In genomic region chr18:13269599-13270011, GRCh38 we compare ENCODE assay signal across 9 cellular contexts. TPM values are rescaled to one million over a fixed set of nuclear protein-coding genes. Genes with fewer than 3 reads are reported as not detected.
DNase-seq lines count a peak whose midpoint lies in the region; ATAC-seq and TF ChIP-seq lines count a peak whose summit lies in the region.
"Had no signal": no experiment of that assay in that cellular context is flagged by ENCODE, and none has a peak within 500 bp of the region (broad histone marks: within the 10 kb centered on the region; RNA-seq: fewer than 3 reads in every experiment).

No MANE protein-coding gene starts in this region.

- no peak for TF ChIP-seq CTCF in ovary (IDR thresholded peaks at IDR 0.05)

- intact Hi-C loops in ovary (cut with DNase I) = no loop called here

- no peak overlapping the region for H3K4me3 ChIP-seq in ovary

- H3K36me3 ChIP-seq in ovary = no peaks in the 10 kb centered on the region

- TF ChIP-seq POLR2A in ovary (IDR thresholded peaks at IDR 0.05) = no peak

- WGBS in ovary, 3 donors = 34 to 39% (median 34%) methylated on average over 8 of the region's 8 CpGs

- TF ChIP-seq EP300 in ovary (IDR thresholded peaks at IDR 0.05) = no peak

- no peak overlapping the region for H3K27ac ChIP-seq in ovary

- DNase-seq in stimulated activated CD4-positive, alpha-beta T cell treated with anti-CD3 and anti-CD28 coated beads, Interleukin-4, amount 100 ng/mL, for 1 hour = peak; percentile 30
- DNase-seq in stimulated activated CD4-positive, alpha-beta T cell treated with anti-CD3 and anti-CD28 coated beads, Interleukin-12 subunit alpha, Interleukin-12 subunit beta, amount 100 ng/mL, for 4 hours = no peak
- DNase-seq in ecto neural progenitor cell (ENCODE audit: low spot score) (peak; percentile 34), ovary (peak in 3 of 5 donors; percentile 14 to 34 (median 33)), iPS-NIHi11 (ENCODE audit: low spot score) (no peak), dedifferentiated amniotic fluid mesenchymal stem cell (ENCODE audit: extremely low spot score) (no peak), HuH-7.5 (ENCODE audit: low spot score) (no peak)
- DNase-seq: SHP77 had no signal

- no peak for ATAC-seq in HG03460 (IDR thresholded peaks at IDR 0.05; ENCODE audit: unreplicated experiment)

- H3K4me1 ChIP-seq in ovary (ENCODE audit: insufficient read depth) = peaks cover 4% of the 10 kb centered on the region

- H3K9me3 ChIP-seq in ovary = no peaks in the 10 kb centered on the region

- no peaks in the 10 kb centered on the region for H3K27me3 ChIP-seq in ovary

RNA-seq across cellular contexts. Expression of gene LDLRAD4, which starts 51.0 kb away (rescaled TPM):
- 10 to 100 TPM in 4 of 7 donors, 1 to 10 TPM in 3; 4.1 to 31.6 (median 10.5) TPM for total RNA-seq in ovary
- 1 to 10 TPM; 2.3 to 8.3 TPM for polyA plus RNA-seq in ovary

Comparison
In these comparisons a context has a peak if more than half of its experiments do, and no peak if none do; other contexts are left out.
1. DNase-seq: peak in stimulated activated CD4-positive, alpha-beta T cell treated with anti-CD3 and anti-CD28 coated beads, Interleukin-4, amount 100 ng/mL, for 1 hour (single experiment), ecto neural progenitor cell (single experiment) and ovary (3 of 5); none in stimulated activated CD4-positive, alpha-beta T cell treated with anti-CD3 and anti-CD28 coated beads, Interleukin-12 subunit alpha, Interleukin-12 subunit beta, amount 100 ng/mL, for 4 hours (single experiment), iPS-NIHi11 (single experiment), dedifferentiated amniotic fluid mesenchymal stem cell (single experiment) and HuH-7.5 (single experiment).